ENCODE assay signal across 7 cellular contexts in genomic region chrX:12426420-12426819, GRCh38.
"Had no signal": no experiment of that assay in that cellular context is flagged by ENCODE, and none has a peak within 500 bp of the region (broad histone marks: within the 10 kb centered on the region; RNA-seq: fewer than 3 reads in every experiment).

No MANE protein-coding gene starts in this region.

- H3K4me3 ChIP-seq: GM12878 had no signal

- DNase-seq: GF-D8 had no signal

- FAIRE-seq: G401.6, GM12878, GM12891, GM12892, GM18507, GM19239 had no signal
